Comparison of ENCODE assay signal across 1 cellular context in the genomic region with DNA sequence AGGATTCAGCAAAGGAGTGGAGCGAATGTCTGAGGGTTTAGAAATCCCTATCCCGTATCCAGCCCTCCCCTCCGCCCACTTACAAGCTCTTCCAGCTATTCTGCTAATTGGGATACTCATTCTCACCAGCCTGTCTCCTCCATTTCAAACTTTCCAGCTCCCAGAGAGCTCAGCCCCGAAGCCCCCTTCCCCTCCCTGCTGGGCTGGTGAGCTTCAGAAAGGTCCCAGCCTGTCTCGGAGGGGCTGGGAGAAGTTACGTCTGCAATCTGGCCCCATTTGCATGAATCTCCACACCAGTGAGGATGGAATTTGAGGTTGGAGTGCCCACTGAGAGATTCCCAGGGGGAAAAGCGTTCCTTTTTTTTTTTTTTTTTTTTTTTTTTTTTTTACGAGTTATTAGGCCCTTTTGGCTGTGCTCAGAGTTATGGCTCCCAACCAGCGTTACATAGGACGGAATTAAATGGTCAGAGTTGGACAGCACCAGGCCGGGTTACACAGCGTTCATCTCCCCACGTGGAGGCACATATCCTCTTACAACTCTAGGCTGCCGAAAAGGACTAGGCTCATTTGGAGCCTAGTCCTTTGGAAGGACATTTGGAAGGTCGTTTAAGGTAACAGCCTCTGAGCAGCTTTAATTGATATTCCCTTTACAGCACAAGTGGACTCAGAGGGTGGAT.
TF ChIP-seq lines count a peak whose summit lies in the region.

No MANE protein-coding gene starts in this region.

TF ChIP-seq in H1, 55 proteins besides CTCF, POLR2A, EP300 and RAD21:
- no peak for TF ChIP-seq SRF (IDR thresholded peaks at IDR 0.05; ENCODE audit: low read depth, low read length)
- TF ChIP-seq, protein P1, sequence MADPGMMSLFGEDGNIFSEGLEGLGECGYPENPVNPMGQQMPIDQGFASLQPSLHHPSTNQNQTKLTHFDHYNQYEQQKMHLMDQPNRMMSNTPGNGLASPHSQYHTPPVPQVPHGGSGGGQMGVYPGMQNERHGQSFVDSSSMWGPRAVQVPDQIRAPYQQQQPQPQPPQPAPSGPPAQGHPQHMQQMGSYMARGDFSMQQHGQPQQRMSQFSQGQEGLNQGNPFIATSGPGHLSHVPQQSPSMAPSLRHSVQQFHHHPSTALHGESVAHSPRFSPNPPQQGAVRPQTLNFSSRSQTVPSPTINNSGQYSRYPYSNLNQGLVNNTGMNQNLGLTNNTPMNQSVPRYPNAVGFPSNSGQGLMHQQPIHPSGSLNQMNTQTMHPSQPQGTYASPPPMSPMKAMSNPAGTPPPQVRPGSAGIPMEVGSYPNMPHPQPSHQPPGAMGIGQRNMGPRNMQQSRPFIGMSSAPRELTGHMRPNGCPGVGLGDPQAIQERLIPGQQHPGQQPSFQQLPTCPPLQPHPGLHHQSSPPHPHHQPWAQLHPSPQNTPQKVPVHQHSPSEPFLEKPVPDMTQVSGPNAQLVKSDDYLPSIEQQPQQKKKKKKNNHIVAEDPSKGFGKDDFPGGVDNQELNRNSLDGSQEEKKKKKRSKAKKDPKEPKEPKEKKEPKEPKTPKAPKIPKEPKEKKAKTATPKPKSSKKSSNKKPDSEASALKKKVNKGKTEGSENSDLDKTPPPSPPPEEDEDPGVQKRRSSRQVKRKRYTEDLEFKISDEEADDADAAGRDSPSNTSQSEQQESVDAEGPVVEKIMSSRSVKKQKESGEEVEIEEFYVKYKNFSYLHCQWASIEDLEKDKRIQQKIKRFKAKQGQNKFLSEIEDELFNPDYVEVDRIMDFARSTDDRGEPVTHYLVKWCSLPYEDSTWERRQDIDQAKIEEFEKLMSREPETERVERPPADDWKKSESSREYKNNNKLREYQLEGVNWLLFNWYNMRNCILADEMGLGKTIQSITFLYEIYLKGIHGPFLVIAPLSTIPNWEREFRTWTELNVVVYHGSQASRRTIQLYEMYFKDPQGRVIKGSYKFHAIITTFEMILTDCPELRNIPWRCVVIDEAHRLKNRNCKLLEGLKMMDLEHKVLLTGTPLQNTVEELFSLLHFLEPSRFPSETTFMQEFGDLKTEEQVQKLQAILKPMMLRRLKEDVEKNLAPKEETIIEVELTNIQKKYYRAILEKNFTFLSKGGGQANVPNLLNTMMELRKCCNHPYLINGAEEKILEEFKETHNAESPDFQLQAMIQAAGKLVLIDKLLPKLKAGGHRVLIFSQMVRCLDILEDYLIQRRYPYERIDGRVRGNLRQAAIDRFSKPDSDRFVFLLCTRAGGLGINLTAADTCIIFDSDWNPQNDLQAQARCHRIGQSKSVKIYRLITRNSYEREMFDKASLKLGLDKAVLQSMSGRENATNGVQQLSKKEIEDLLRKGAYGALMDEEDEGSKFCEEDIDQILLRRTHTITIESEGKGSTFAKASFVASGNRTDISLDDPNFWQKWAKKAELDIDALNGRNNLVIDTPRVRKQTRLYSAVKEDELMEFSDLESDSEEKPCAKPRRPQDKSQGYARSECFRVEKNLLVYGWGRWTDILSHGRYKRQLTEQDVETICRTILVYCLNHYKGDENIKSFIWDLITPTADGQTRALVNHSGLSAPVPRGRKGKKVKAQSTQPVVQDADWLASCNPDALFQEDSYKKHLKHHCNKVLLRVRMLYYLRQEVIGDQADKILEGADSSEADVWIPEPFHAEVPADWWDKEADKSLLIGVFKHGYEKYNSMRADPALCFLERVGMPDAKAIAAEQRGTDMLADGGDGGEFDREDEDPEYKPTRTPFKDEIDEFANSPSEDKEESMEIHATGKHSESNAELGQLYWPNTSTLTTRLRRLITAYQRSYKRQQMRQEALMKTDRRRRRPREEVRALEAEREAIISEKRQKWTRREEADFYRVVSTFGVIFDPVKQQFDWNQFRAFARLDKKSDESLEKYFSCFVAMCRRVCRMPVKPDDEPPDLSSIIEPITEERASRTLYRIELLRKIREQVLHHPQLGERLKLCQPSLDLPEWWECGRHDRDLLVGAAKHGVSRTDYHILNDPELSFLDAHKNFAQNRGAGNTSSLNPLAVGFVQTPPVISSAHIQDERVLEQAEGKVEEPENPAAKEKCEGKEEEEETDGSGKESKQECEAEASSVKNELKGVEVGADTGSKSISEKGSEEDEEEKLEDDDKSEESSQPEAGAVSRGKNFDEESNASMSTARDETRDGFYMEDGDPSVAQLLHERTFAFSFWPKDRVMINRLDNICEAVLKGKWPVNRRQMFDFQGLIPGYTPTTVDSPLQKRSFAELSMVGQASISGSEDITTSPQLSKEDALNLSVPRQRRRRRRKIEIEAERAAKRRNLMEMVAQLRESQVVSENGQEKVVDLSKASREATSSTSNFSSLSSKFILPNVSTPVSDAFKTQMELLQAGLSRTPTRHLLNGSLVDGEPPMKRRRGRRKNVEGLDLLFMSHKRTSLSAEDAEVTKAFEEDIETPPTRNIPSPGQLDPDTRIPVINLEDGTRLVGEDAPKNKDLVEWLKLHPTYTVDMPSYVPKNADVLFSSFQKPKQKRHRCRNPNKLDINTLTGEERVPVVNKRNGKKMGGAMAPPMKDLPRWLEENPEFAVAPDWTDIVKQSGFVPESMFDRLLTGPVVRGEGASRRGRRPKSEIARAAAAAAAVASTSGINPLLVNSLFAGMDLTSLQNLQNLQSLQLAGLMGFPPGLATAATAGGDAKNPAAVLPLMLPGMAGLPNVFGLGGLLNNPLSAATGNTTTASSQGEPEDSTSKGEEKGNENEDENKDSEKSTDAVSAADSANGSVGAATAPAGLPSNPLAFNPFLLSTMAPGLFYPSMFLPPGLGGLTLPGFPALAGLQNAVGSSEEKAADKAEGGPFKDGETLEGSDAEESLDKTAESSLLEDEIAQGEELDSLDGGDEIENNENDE (IDR thresholded peaks at IDR 0.05; ENCODE audit: insufficient replicate concordance, low read length) = no peak
- TF ChIP-seq SP4 (IDR thresholded peaks at IDR 0.05; ENCODE audit: low read length) = no peak
- no peak for TF ChIP-seq HDAC2 (IDR thresholded peaks at IDR 0.05; ENCODE audit: borderline replicate concordance in 1 of 2, low read depth in 2 of 2, low read length in 2 of 2)
- no peak for TF ChIP-seq CEBPB (IDR thresholded peaks at IDR 0.05; ENCODE audit: low read depth, low read length)
- no peak for TF ChIP-seq CTBP2 (IDR thresholded peaks at IDR 0.05; ENCODE audit: borderline replicate concordance, insufficient read depth, insufficient read length, low read length)
- TF ChIP-seq TCF12 (IDR thresholded peaks at IDR 0.05; ENCODE audit: low read depth, low read length) = no peak
- TF ChIP-seq RBBP5 (IDR thresholded peaks at IDR 0.05; ENCODE audit: borderline replicate concordance, low read depth, low read length) = no peak
- TF ChIP-seq CHD2 (IDR thresholded peaks at IDR 0.05; ENCODE audit: low read length) = no peak
- TF ChIP-seq, protein P2, sequence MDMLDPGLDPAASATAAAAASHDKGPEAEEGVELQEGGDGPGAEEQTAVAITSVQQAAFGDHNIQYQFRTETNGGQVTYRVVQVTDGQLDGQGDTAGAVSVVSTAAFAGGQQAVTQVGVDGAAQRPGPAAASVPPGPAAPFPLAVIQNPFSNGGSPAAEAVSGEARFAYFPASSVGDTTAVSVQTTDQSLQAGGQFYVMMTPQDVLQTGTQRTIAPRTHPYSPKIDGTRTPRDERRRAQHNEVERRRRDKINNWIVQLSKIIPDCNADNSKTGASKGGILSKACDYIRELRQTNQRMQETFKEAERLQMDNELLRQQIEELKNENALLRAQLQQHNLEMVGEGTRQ (IDR thresholded peaks at IDR 0.05; ENCODE audit: low read length) = no peak
- no peak for TF ChIP-seq BACH1 (IDR thresholded peaks at IDR 0.05; ENCODE audit: low read length)
- TF ChIP-seq SAP30 (IDR thresholded peaks at IDR 0.05; ENCODE audit: insufficient read depth, insufficient replicate concordance, low read length) = no peak
- TF ChIP-seq YY1 (IDR thresholded peaks at IDR 0.05; ENCODE audit: low read depth, low read length) = no peak
- TF ChIP-seq CHD1 (IDR thresholded peaks at IDR 0.05; ENCODE audit: low read depth, low read length) = no peak
- TF ChIP-seq RXRA (IDR thresholded peaks at IDR 0.05; ENCODE audit: insufficient read depth, low read depth, low read length) = no peak
- no peak for TF ChIP-seq JUN (IDR thresholded peaks at IDR 0.05; ENCODE audit: low read depth, low read length)
- no peak for TF ChIP-seq PHF8 (conservative IDR thresholded peaks at IDR 0.05; ENCODE audit: low read depth, low read length)
- TF ChIP-seq KDM5A (IDR thresholded peaks at IDR 0.05; ENCODE audit: low read length) = no peak
